1 cellular context compared by ENCODE assay signal in the genomic region with DNA sequence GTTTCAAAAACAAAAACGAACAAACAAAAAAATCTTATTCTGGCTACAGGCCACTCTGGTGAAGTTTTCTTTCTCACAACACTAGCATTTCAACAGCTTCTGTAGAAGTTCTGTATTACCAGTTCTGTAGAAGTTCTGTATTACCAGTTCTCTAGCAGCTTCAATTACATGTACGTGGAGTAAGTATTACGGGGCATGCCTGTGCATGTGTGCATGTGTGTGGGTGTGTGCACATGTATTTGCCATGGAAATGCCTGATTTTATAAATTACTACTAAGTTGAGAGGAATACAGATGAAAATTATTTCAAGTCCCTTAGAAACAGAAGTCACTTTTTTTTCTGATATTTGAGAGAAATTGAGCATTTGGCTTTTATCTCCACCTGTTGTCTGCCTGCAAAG.
TF ChIP-seq lines count a peak whose summit lies in the region.

No MANE protein-coding gene starts in this region.

TF ChIP-seq in WTC11, 78 proteins besides CTCF, POLR2A, EP300 and RAD21 (continued from another document):
- TF ChIP-seq ERG (CRISPR knock-in tag; IDR thresholded peaks at IDR 0.05): no peak
- no peak for TF ChIP-seq SOX15 (CRISPR knock-in tag; IDR thresholded peaks at IDR 0.05)
- TF ChIP-seq, protein P1, sequence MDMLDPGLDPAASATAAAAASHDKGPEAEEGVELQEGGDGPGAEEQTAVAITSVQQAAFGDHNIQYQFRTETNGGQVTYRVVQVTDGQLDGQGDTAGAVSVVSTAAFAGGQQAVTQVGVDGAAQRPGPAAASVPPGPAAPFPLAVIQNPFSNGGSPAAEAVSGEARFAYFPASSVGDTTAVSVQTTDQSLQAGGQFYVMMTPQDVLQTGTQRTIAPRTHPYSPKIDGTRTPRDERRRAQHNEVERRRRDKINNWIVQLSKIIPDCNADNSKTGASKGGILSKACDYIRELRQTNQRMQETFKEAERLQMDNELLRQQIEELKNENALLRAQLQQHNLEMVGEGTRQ (CRISPR knock-in tag; IDR thresholded peaks at IDR 0.05): no peak
- TF ChIP-seq, protein P2, sequence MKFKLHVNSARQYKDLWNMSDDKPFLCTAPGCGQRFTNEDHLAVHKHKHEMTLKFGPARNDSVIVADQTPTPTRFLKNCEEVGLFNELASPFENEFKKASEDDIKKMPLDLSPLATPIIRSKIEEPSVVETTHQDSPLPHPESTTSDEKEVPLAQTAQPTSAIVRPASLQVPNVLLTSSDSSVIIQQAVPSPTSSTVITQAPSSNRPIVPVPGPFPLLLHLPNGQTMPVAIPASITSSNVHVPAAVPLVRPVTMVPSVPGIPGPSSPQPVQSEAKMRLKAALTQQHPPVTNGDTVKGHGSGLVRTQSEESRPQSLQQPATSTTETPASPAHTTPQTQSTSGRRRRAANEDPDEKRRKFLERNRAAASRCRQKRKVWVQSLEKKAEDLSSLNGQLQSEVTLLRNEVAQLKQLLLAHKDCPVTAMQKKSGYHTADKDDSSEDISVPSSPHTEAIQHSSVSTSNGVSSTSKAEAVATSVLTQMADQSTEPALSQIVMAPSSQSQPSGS (CRISPR knock-in tag; IDR thresholded peaks at IDR 0.05; ENCODE audit: borderline replicate concordance, low read depth): no peak
- TF ChIP-seq ZNF317 (CRISPR knock-in tag; IDR thresholded peaks at IDR 0.05; ENCODE audit: borderline replicate concordance, low read depth): no peak
- no peak for TF ChIP-seq HMGA2 (CRISPR knock-in tag; IDR thresholded peaks at IDR 0.05)
- no peak for TF ChIP-seq ATF1 (CRISPR knock-in tag; IDR thresholded peaks at IDR 0.05)
- TF ChIP-seq, protein P3, sequence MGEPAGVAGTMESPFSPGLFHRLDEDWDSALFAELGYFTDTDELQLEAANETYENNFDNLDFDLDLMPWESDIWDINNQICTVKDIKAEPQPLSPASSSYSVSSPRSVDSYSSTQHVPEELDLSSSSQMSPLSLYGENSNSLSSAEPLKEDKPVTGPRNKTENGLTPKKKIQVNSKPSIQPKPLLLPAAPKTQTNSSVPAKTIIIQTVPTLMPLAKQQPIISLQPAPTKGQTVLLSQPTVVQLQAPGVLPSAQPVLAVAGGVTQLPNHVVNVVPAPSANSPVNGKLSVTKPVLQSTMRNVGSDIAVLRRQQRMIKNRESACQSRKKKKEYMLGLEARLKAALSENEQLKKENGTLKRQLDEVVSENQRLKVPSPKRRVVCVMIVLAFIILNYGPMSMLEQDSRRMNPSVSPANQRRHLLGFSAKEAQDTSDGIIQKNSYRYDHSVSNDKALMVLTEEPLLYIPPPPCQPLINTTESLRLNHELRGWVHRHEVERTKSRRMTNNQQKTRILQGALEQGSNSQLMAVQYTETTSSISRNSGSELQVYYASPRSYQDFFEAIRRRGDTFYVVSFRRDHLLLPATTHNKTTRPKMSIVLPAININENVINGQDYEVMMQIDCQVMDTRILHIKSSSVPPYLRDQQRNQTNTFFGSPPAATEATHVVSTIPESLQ (CRISPR knock-in tag; IDR thresholded peaks at IDR 0.05): no peak
- TF ChIP-seq ZNF263 (CRISPR knock-in tag; IDR thresholded peaks at IDR 0.05; ENCODE audit: low read depth): no peak
